ENCODE assay signal across 26 cellular contexts in genomic region chr19:6035026-6035425, GRCh38.
"Had no signal": no experiment of that assay in that cellular context is flagged by ENCODE, and none has a peak within 500 bp of the region (broad histone marks: within the 10 kb centered on the region; RNA-seq: fewer than 3 reads in every experiment).

No MANE protein-coding gene starts in this region.

- H3K27me3 ChIP-seq: adrenal gland, ascending aorta, brain microvascular endothelial cell, dorsolateral prefrontal cortex, hepatocyte, neutrophil, right lobe of liver, SJCRH30, thyroid gland had no signal

- H3K9me3 ChIP-seq: adrenal gland, ascending aorta, neutrophil, right lobe of liver, SJCRH30, thyroid gland had no signal

- H3K36me3 ChIP-seq: adrenal gland, brain microvascular endothelial cell, right lobe of liver, SJCRH30, thyroid gland, WERI-Rb-1 had no signal

- DNase-seq: activated CD4-positive, alpha-beta T cell treated with anti-CD3 and anti-CD28 coated beads, Interleukin-2, amount 10 ng/mL, durations not matched to agents 7 days and 5 days; activated CD4-positive, CD25-positive, alpha-beta regulatory T cell treated with anti-CD3 and anti-CD28 coated beads, Interleukin-2, amount 50 U/mL, for 72 hours; activated naive CD4-positive, alpha-beta T cell; activated T-cell treated with anti-CD3 and anti-CD28 coated beads for 4 hours; brain microvascular endothelial cell; central memory CD4-positive, alpha-beta T cell; effector memory CD8-positive, alpha-beta T cell; glutamatergic neuron; immature natural killer cell; kidney glomerular epithelial cell; SJCRH30; stimulated activated CD4-positive, alpha-beta T cell treated with anti-CD3 and anti-CD28 coated beads, Interleukin-4, amount 100 ng/mL, for 1 hour; stimulated activated naive CD4-positive, alpha-beta T cell; T-helper 1 cell; thyroid gland; WERI-Rb-1 had no signal

- ATAC-seq: effector memory CD8-positive, alpha-beta T cell; esophagus mucosa; left ventricle myocardium superior; right lobe of liver had no signal

- H3K27ac ChIP-seq: adrenal gland, ascending aorta, brain microvascular endothelial cell, dorsolateral prefrontal cortex, hepatocyte, neutrophil, parathyroid adenoma, right lobe of liver, SJCRH30, thyroid gland, WERI-Rb-1 had no signal

- H3K4me3 ChIP-seq: adrenal gland, ascending aorta, dorsolateral prefrontal cortex, hepatocyte, right lobe of liver, SJCRH30, smooth muscle cell, thyroid gland had no signal

- H3K4me1 ChIP-seq: adrenal gland, ascending aorta, parathyroid adenoma, right lobe of liver, SJCRH30, thyroid gland had no signal
